Comparison of ENCODE assay signal across 8 cellular contexts in genomic region chr18:61635901-61636528, GRCh38.
DNase-seq lines count a peak whose midpoint lies in the region; ATAC-seq, FAIRE-seq and TF ChIP-seq lines count a peak whose summit lies in the region.

No MANE protein-coding gene starts in this region.

- H3K9me3 ChIP-seq in gastroesophageal sphincter (no peaks in the 10 kb centered on the region), pancreas (no peaks in the 10 kb centered on the region)

- H3K27ac ChIP-seq in gastroesophageal sphincter = peak overlapping the region in 1 of 4 donors; percentile 41
- H3K27ac ChIP-seq in pancreas = peak overlapping the region; percentile 34 to 68 (median 56)

- intact Hi-C loops in pancreas (cut with DNase I) = loop anchor here in 1 of 3 donors (10.0 kb wide), 1 partner anchor 259 kb away; the partner anchor contains the start of gene RNF152

- TF ChIP-seq CTCF in gastroesophageal sphincter (IDR thresholded peaks at IDR 0.05) (peak; percentile 54 to 67 (median 64)), pancreas (IDR thresholded peaks at IDR 0.05) (peak; percentile 78 to 86 (median 82))

- no peak for FAIRE-seq in pancreas (lab: Jason Lieb, UNC)

- DNase-seq in Caki2 (ENCODE audit: low read depth) = peak; percentile 8
- peak; percentile 73 for DNase-seq in NCI-H345 treated with DMSO at 0.1 percent for 48 hours (lab: John Stamatoyannopoulos, UW; ENCODE audit: unreplicated experiment)
- DNase-seq in activated T-cell treated with anti-CD3 and anti-CD28 coated beads, Interleukin-2, amount 50 U/mL, for 1 hour = peak; percentile 39
- DNase-seq in pancreas = peak; percentile 47 to 75 (median 60)
- no peak for DNase-seq in NK-92 treated with Interleukin-12 subunit alpha and Interleukin-12 subunit beta, amount 100 ng/mL, for 24 hours (lab: John Stamatoyannopoulos, UW)

- ATAC-seq in HG02759 (IDR thresholded peaks at IDR 0.05; ENCODE audit: unreplicated experiment) = peak; percentile 52
- peak; percentile 52 for ATAC-seq in gastroesophageal sphincter
- peak; percentile 86 to 89 (median 88) for ATAC-seq in pancreas
- no peak for ATAC-seq in GM19463 (IDR thresholded peaks at IDR 0.05; ENCODE audit: unreplicated experiment)

- TF ChIP-seq POLR2A in gastroesophageal sphincter (IDR thresholded peaks at IDR 0.05) = no peak

- in situ Hi-C loops in Caki2 (cut with HindIII; ENCODE audit: low pct_unique_long_range_greater_than_20kb, low sequenced_read_pairs) = no loop called here

- no peaks in the 10 kb centered on the region for H3K27me3 ChIP-seq in gastroesophageal sphincter
- no peaks in the 10 kb centered on the region for H3K27me3 ChIP-seq in pancreas

- no peak for TF ChIP-seq EP300 in gastroesophageal sphincter (IDR thresholded peaks at IDR 0.05)

- no peak overlapping the region for H3K4me3 ChIP-seq in gastroesophageal sphincter
- H3K4me3 ChIP-seq in pancreas = no peak overlapping the region

- H3K4me1 ChIP-seq in gastroesophageal sphincter (peaks cover 0 to 11% (median 3%) of the 10 kb centered on the region in 3 donors), pancreas (peaks cover 16 to 18% (median 17%) of the 10 kb centered on the region in 3 donors)

- H3K36me3 ChIP-seq in gastroesophageal sphincter (no peaks in the 10 kb centered on the region), pancreas (no peaks in the 10 kb centered on the region)

- 14 to 26% methylated on average over 4 to 7 of the region's 7 CpGs for WGBS in gastroesophageal sphincter (ENCODE audit: low coverage in 1 of 2), 2 donors
- 5 to 6% methylated on average over 7 of the region's 7 CpGs for WGBS in pancreas, 2 donors
